Comparison of ENCODE assay signal across 28 cellular contexts in the genomic region with DNA sequence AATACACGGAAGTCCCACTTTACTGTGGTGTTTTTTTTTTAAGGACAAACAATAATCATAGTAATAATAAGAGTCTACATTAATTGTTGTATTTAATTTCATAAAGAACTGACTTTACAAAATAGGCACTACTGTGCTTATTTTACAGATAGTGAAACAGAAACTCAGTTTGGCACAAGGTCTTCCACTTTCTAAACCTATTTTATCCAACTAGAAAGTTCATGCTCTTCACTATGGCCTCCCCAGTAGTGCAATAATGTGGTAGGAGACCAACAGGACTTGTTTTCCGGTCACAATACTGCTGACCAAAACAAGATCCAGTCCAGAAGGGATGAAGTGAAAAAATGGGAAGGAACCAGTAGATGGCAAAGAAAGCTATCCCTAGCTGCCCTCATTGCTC.
"Had no signal": no experiment of that assay in that cellular context is flagged by ENCODE, and none has a peak within 500 bp of the region (broad histone marks: within the 10 kb centered on the region; RNA-seq: fewer than 3 reads in every experiment).

No MANE protein-coding gene starts in this region.

- H3K27ac Mint-ChIP-seq: T-cell, T-helper 17 cell had no signal

- H3K27me3 Mint-ChIP-seq: T-cell, T-helper 17 cell had no signal

- DNase-seq: Karpas-422, KG1, NCI-H1092, NCI-H1105, NCI-H1417 treated with DMSO at 0.1 percent for 48 hours, NCI-H1436 treated with DMSO at 0.1 percent for 48 hours, NCI-H1694 treated with DMSO at 0.1 percent for 48 hours, NCI-H187 treated with DMSO at 0.1 percent for 48 hours, NCI-H2171 treated with DMSO at 0.1 percent for 48 hours, NCI-H2227 treated with DMSO at 0.1 percent for 48 hours, NCI-H345, NCI-H446, NCI-H510A treated with DMSO at 0.1 percent for 48 hours, NCI-H524 treated with DMSO at 0.1 percent for 48 hours, NCI-H526 treated with DMSO at 0.1 percent for 48 hours, NCI-H748 treated with DMSO at 0.1 percent for 48 hours, NCI-H82, PC-3, Peyer's patch, SHP77, SIG-M5, SJCRH30, SK-N-SH, SW 1271, T-cell, T-helper 17 cell had no signal

- H3K4me2 ChIP-seq: SK-N-SH had no signal

- H3K9me2 ChIP-seq: SK-N-SH had no signal

- H3K27ac ChIP-seq: Peyer's patch, RWPE1, SJCRH30 had no signal

- H3K9ac ChIP-seq: SK-N-SH had no signal

- ATAC-seq: PC-3, Right ventricle myocardium inferior, T-cell, T-helper 17 cell had no signal

- H3K9me3 ChIP-seq: Peyer's patch, SJCRH30, SK-N-SH had no signal

- H3K27me3 ChIP-seq: Peyer's patch, SJCRH30 had no signal

- H3K4me3 ChIP-seq: Peyer's patch, SJCRH30 had no signal

- H3K4me1 ChIP-seq: Peyer's patch, SJCRH30 had no signal

- H3K4me1 Mint-ChIP-seq: T-cell, T-helper 17 cell had no signal

- H3K4me3 Mint-ChIP-seq: T-cell, T-helper 17 cell had no signal

- H3K36me3 Mint-ChIP-seq: T-cell had no signal

- H3K36me3 ChIP-seq: Peyer's patch, SJCRH30 had no signal
